19 cellular contexts compared by ENCODE assay signal in genomic region chr10:121687094-121687850, GRCh38.
DNase-seq lines count a peak whose midpoint lies in the region; ATAC-seq and TF ChIP-seq lines count a peak whose summit lies in the region.
"Had no signal": no experiment of that assay in that cellular context is flagged by ENCODE, and none has a peak within 500 bp of the region (broad histone marks: within the 10 kb centered on the region; RNA-seq: fewer than 3 reads in every experiment).

No MANE protein-coding gene starts in this region.

- intact Hi-C loops in right cardiac atrium (cut with DNase I) (no loop called here), cardiac septum (cut with DNase I) (no loop called here), prostate gland (cut with DNase I) (no loop called here)

- peak; percentile 62 to 64 for ATAC-seq in right cardiac atrium
- no peak for ATAC-seq in HG02642 (IDR thresholded peaks at IDR 0.05; ENCODE audit: poor library complexity, unreplicated experiment)

- H3K4me3 ChIP-seq in right cardiac atrium (ENCODE audit: low read length) (no peak overlapping the region), prostate gland (no peak overlapping the region)
- H3K4me3 ChIP-seq: PC-9 had no signal

- 57% methylated on average over 11 of the region's 11 CpGs for WGBS in right cardiac atrium
- 22% methylated on average over 11 of the region's 11 CpGs for WGBS in prostate gland

- H3K36me3 ChIP-seq in prostate gland, result no peaks in the 10 kb centered on the region

- H3K27me3 ChIP-seq in right cardiac atrium (ENCODE audit: control insufficient read depth, insufficient read depth) (no peaks in the 10 kb centered on the region), prostate gland (replicated peaks; ENCODE audit: insufficient read depth) (no peaks in the 10 kb centered on the region)

- TF ChIP-seq POLR2A in prostate gland (IDR thresholded peaks at IDR 0.05), result no peak

- H3K9me3 ChIP-seq in right cardiac atrium (ENCODE audit: control insufficient read depth, low read length) (no peaks in the 10 kb centered on the region), prostate gland (no peaks in the 10 kb centered on the region)

- no peaks in the 10 kb centered on the region for H3K4me1 ChIP-seq in right cardiac atrium (ENCODE audit: control insufficient read depth, insufficient read depth, low read length)
- H3K4me1 ChIP-seq in prostate gland (replicated peaks), result no peaks in the 10 kb centered on the region

- TF ChIP-seq CTCF in prostate gland (IDR thresholded peaks at IDR 0.05), result no peak

- DNase-seq in right cardiac atrium, result peak; percentile 44 to 84 (median 79)
- DNase-seq in cardiac septum (ENCODE audit: low spot score), result no peak
- peak; percentile 70 for DNase-seq in astrocyte of the hippocampus (ENCODE audit: low read depth, low spot score)
- DNase-seq in prostate gland (ENCODE audit: low spot score), result peak; percentile 62
- DNase-seq in NCI-H2081 treated with DMSO at 0.1 percent for 48 hours (lab: John Stamatoyannopoulos, UW), result no peak
- no peak for DNase-seq in A172 (ENCODE audit: low spot score)
- DNase-seq: ACHN; C1 segment of cervical spinal cord; CD8-positive, alpha-beta memory T cell; GOT3; KBM-7; MV-4-11; NCI-H1417 treated with DMSO at 0.1 percent for 48 hours; NCI-H187 treated with DMSO at 0.1 percent for 48 hours; NCI-H345; NCI-H524 treated with DMSO at 0.1 percent for 48 hours; PC-9 had no signal

- no peak overlapping the region for H3K27ac ChIP-seq in right cardiac atrium (ENCODE audit: low read length)
- no peak overlapping the region for H3K27ac ChIP-seq in prostate gland
- H3K27ac ChIP-seq: PC-9, RWPE1 had no signal

Comparison
In these comparisons a context has a peak if more than half of its experiments do, and no peak if none do; other contexts are left out.
1. DNase-seq: peak in right cardiac atrium (3 of 3), astrocyte of the hippocampus (single experiment) and prostate gland (single experiment); none in cardiac septum (single experiment), NCI-H2081 treated with DMSO at 0.1 percent for 48 hours (single experiment) and A172 (single experiment).